In genomic region chr9:135921749-135922310, GRCh38 we compare ENCODE assay signal across 25 cellular contexts. TPM values are rescaled to one million over a fixed set of nuclear protein-coding genes. Genes with fewer than 3 reads are reported as not detected.
DNase-seq lines count a peak whose midpoint lies in the region; ATAC-seq and TF ChIP-seq lines count a peak whose summit lies in the region.
"Had no signal": no experiment of that assay in that cellular context is flagged by ENCODE, and none has a peak within 500 bp of the region (broad histone marks: within the 10 kb centered on the region; RNA-seq: fewer than 3 reads in every experiment).

No MANE protein-coding gene starts in this region.

- no peak overlapping the region for H3K9ac ChIP-seq in mesenchymal stem cell (ENCODE audit: low read length)

- no peak overlapping the region for H2AFZ ChIP-seq in mesenchymal stem cell (ENCODE audit: low read depth, low read length)

- TF ChIP-seq CTCF in chondrocyte (IDR thresholded peaks at IDR 0.05), result no peak
- TF ChIP-seq CTCF in upper lobe of right lung (IDR thresholded peaks at IDR 0.05), result no peak

- no peak overlapping the region for H3K4me3 Mint-ChIP-seq in chondrocyte (ENCODE audit: unreplicated experiment)
- H3K4me3 Mint-ChIP-seq: CD4-positive, alpha-beta memory T cell had no signal

- no peak overlapping the region for H3K23ac ChIP-seq in mesenchymal stem cell (ENCODE audit: low read length in 2 of 2)

- H3K36me3 ChIP-seq in mesenchymal stem cell (ENCODE audit: control insufficient read depth in 1 of 2, insufficient read depth in 2 of 2, low read depth in 1 of 2, low read length in 2 of 2) (peaks cover 0 to 15% of the 10 kb centered on the region in 2 experiments), upper lobe of right lung (no peaks in the 10 kb centered on the region)

- H4K91ac ChIP-seq in mesenchymal stem cell (ENCODE audit: low read length), result no peak overlapping the region

- ATAC-seq in left ventricle myocardium superior, result peak; percentile 7
- ATAC-seq in Right ventricle myocardium superior (ENCODE audit: poor library complexity), result no peak
- ATAC-seq in upper lobe of right lung, result no peak
- ATAC-seq in HG02852 (IDR thresholded peaks at IDR 0.05; ENCODE audit: unreplicated experiment), result no peak
- ATAC-seq in GM19023 (IDR thresholded peaks at IDR 0.05; ENCODE audit: unreplicated experiment), result no peak
- ATAC-seq: Right ventricle myocardium inferior had no signal

- peaks cover 7% of the 10 kb centered on the region for H3K4me1 ChIP-seq in mesenchymal stem cell (ENCODE audit: control insufficient read depth, insufficient read depth, low read depth, low read length)
- H3K4me1 ChIP-seq in upper lobe of right lung, result no peaks in the 10 kb centered on the region

- no peak overlapping the region for H3K18ac ChIP-seq in mesenchymal stem cell (ENCODE audit: low read depth in 1 of 2, low read length in 2 of 2)

- H3K9me3 ChIP-seq in mesenchymal stem cell (ENCODE audit: control insufficient read depth, low read length), result peaks cover 11% of the 10 kb centered on the region
- H3K9me3 ChIP-seq in upper lobe of right lung, result peaks cover 5% of the 10 kb centered on the region

- intact Hi-C loops in left ventricle myocardium superior (cut with micrococcal nuclease), result no loop called here
- intact Hi-C loops in Right ventricle myocardium superior (cut with DNase I), result no loop called here
- intact Hi-C loops in upper lobe of right lung (cut with DNase I), result no loop called here

- H3K4me3 ChIP-seq in mesenchymal stem cell (ENCODE audit: insufficient read depth in 1 of 2, low read depth in 1 of 2, low read length in 2 of 2), result no peak overlapping the region
- H3K4me3 ChIP-seq in upper lobe of right lung, result no peak overlapping the region
- H3K4me3 ChIP-seq: A549, MG63, SJSA1 had no signal

- no peak overlapping the region for H2BK5ac ChIP-seq in mesenchymal stem cell (ENCODE audit: low read depth, low read length, poor library complexity, severe bottlenecking)

- H3K36me3 Mint-ChIP-seq in chondrocyte (ENCODE audit: low read depth), result peaks cover 8% of the 10 kb centered on the region

- DNase-seq in left ventricle myocardium superior (no peak), Right ventricle myocardium superior (no peak), chondrocyte (ENCODE audit: low spot score) (peak; percentile 79), mesenchymal stem cell (no peak), upper lobe of right lung (peak; percentile 57), Kasumi-1 (lab: John Stamatoyannopoulos, UW) (no peak)
- DNase-seq: C1 segment of cervical spinal cord; CD4-positive, alpha-beta memory T cell; COR-L47; DMS53; GOT3; KBM-7; MG63; NCI-H1105 treated with DMSO at 0.1 percent for 48 hours; NCI-H146; NCI-H1930; NCI-H524; NCI-H774; NK-92 treated with Interleukin-12 subunit alpha and Interleukin-12 subunit beta, amount 100 ng/mL, for 24 hours; PC-3 had no signal

- 94% methylated on average over 14 of the region's 14 CpGs for WGBS in mesenchymal stem cell

- no peak overlapping the region for H2BK120ac ChIP-seq in mesenchymal stem cell (ENCODE audit: low read depth, low read length)

- no peak overlapping the region for H2AK5ac ChIP-seq in mesenchymal stem cell (ENCODE audit: low read length, severe bottlenecking)

- no peaks in the 10 kb centered on the region for H3K27me3 Mint-ChIP-seq in chondrocyte (ENCODE audit: low read depth)
- H3K27me3 Mint-ChIP-seq: CD4-positive, alpha-beta memory T cell had no signal

- H3K9me3 Mint-ChIP-seq in chondrocyte (ENCODE audit: low read depth), result peaks cover 16% of the 10 kb centered on the region

- no peaks in the 10 kb centered on the region for H3K79me1 ChIP-seq in mesenchymal stem cell (replicated peaks; ENCODE audit: low read length, poor library complexity, severe bottlenecking)

- no peak overlapping the region for H2BK12ac ChIP-seq in mesenchymal stem cell (ENCODE audit: low read length in 2 of 2)

- H2BK15ac ChIP-seq in mesenchymal stem cell (ENCODE audit: low read depth, poor library complexity, severe bottlenecking), result peak overlapping the region; percentile 41

- H3K4me1 Mint-ChIP-seq in chondrocyte (ENCODE audit: low read depth), result peaks cover 5% of the 10 kb centered on the region

- H3K4ac ChIP-seq in mesenchymal stem cell (ENCODE audit: low read depth in 1 of 2, low read length in 2 of 2), result no peak overlapping the region

- H3K4me2 ChIP-seq in mesenchymal stem cell (ENCODE audit: low read length, poor library complexity, severe bottlenecking), result no peak overlapping the region
- H3K4me2 ChIP-seq: A549 had no signal

- H4K8ac ChIP-seq in mesenchymal stem cell (ENCODE audit: low read length), result peak overlapping the region; percentile 53

- H3K27ac ChIP-seq in mesenchymal stem cell (ENCODE audit: low read length, poor library complexity, severe bottlenecking) (no peak overlapping the region), upper lobe of right lung (no peak overlapping the region)
- H3K27ac ChIP-seq: A549, SJSA1 had no signal

- H3K27ac Mint-ChIP-seq in chondrocyte (ENCODE audit: unreplicated experiment), result no peak overlapping the region
- H3K27ac Mint-ChIP-seq: CD4-positive, alpha-beta memory T cell had no signal

- no peak overlapping the region for H3K14ac ChIP-seq in mesenchymal stem cell (ENCODE audit: low read length in 2 of 2)

- H3K27me3 ChIP-seq in mesenchymal stem cell (ENCODE audit: control insufficient read depth in 1 of 2, insufficient read depth in 1 of 2, low read length in 2 of 2), result no peaks in the 10 kb centered on the region
- H3K27me3 ChIP-seq in upper lobe of right lung, result no peaks in the 10 kb centered on the region
- H3K27me3 ChIP-seq: MG63, SJSA1 had no signal

RNA-seq across cellular contexts. Expression of gene CAMSAP1, which starts 14.5 kb away (rescaled TPM):
- 20.4 TPM for total RNA-seq in left ventricle myocardium superior
- total RNA-seq in Right ventricle myocardium superior, result 18.3 TPM
- total RNA-seq in chondrocyte, result 27.1 to 35.5 TPM (median 27.7 TPM) in 3 replicates
- 14.3 TPM for polyA plus RNA-seq in mesenchymal stem cell (2013, experiment 1 of 2)
- 16.0 TPM for polyA plus RNA-seq in mesenchymal stem cell (2013, experiment 2 of 2)
- total RNA-seq in upper lobe of right lung, result 26.5 TPM

RNA-seq across cellular contexts. Expression of gene UBAC1, which starts 39.3 kb away (rescaled TPM):
- total RNA-seq in left ventricle myocardium superior, result 116 TPM
- 107 TPM for total RNA-seq in Right ventricle myocardium superior
- total RNA-seq in chondrocyte, result 33.2 to 36.0 TPM (median 33.5 TPM) in 3 replicates
- polyA plus RNA-seq in mesenchymal stem cell (2013, experiment 1 of 2), result 28.9 TPM
- polyA plus RNA-seq in mesenchymal stem cell (2013, experiment 2 of 2), result 28.1 TPM
- total RNA-seq in upper lobe of right lung, result 30.1 TPM

Comparison
In these comparisons a context has a peak if more than half of its experiments do, and no peak if none do; other contexts are left out.
1. DNase-seq: peak in chondrocyte (single experiment) and upper lobe of right lung (single experiment); none in left ventricle myocardium superior (single experiment), Right ventricle myocardium superior (single experiment), mesenchymal stem cell (single experiment) and Kasumi-1 (0 of 2).